29 cellular contexts compared by ENCODE assay signal in the genomic region with DNA sequence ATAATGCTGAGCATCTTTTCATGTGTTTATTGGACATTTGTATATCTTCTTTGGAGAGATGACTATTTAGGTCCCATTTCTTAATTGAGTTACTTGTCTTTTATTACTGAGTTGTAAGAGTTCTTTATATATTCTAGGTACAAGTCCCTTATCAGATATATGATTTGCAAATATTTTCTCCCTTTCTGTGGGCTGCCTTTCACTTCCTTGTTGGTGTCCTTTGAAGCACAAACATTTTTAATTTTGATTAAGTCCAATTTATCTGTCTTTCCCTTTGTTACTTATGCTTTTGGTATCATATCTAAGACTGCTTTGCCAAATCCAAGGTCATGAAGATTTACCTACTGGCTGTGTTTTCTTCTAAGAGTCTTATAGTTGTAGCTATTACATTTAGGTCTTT.
"Had no signal": no experiment of that assay in that cellular context is flagged by ENCODE, and none has a peak within 500 bp of the region (broad histone marks: within the 10 kb centered on the region; RNA-seq: fewer than 3 reads in every experiment).

No MANE protein-coding gene starts in this region.

- H3K27ac ChIP-seq: adrenal gland, breast epithelium, cardiac muscle cell, colonic mucosa, epithelial cell of prostate, esophagus squamous epithelium had no signal

- H3K4me3 Mint-ChIP-seq: activated CD4-positive, alpha-beta memory T cell treated with anti-CD3 and anti-CD28 coated beads, Interleukin-2, amount 10 ng/mL, durations not matched to agents 7 days and 5 days; activated CD4-positive, alpha-beta T cell treated with anti-CD3 and anti-CD28 coated beads, Interleukin-2, amount 10 ng/mL, durations not matched to agents 7 days and 5 days; activated naive CD4-positive, alpha-beta T cell treated with anti-CD3 and anti-CD28 coated beads, Interleukin-2, amount 10 ng/mL, durations not matched to agents 7 days and 5 days; activated naive CD8-positive, alpha-beta T cell treated with anti-CD3 and anti-CD28 coated beads, Interleukin-2, amount 50 U/mL, for 24 hours; activated T-cell treated with anti-CD3 and anti-CD28 coated beads, Interleukin-2, amount 50 U/mL, for 24 hours; activated T-cell treated with anti-CD3 and anti-CD28 coated beads, Interleukin-2, amount 50 U/mL, for 72 hours; brain had no signal

- H3K9me3 Mint-ChIP-seq: activated CD4-positive, alpha-beta memory T cell treated with anti-CD3 and anti-CD28 coated beads, Interleukin-2, amount 10 ng/mL, durations not matched to agents 7 days and 5 days; activated naive CD4-positive, alpha-beta T cell treated with anti-CD3 and anti-CD28 coated beads, Interleukin-2, amount 10 ng/mL, durations not matched to agents 7 days and 5 days; activated T-cell treated with anti-CD3 and anti-CD28 coated beads, Interleukin-2, amount 50 U/mL, for 24 hours; activated T-cell treated with anti-CD3 and anti-CD28 coated beads, Interleukin-2, amount 50 U/mL, for 72 hours had no signal

- H3K36me3 Mint-ChIP-seq: activated naive CD4-positive, alpha-beta T cell treated with anti-CD3 and anti-CD28 coated beads, Interleukin-2, amount 10 ng/mL, durations not matched to agents 7 days and 5 days; activated naive CD4-positive, alpha-beta T cell treated with anti-CD3 and anti-CD28 coated beads, Interleukin-2, amount 50 U/mL, for 72 hours; brain had no signal

- H3K9me3 ChIP-seq: adrenal gland, breast epithelium, colonic mucosa, esophagus squamous epithelium had no signal

- H3K4me1 ChIP-seq: adrenal gland, breast epithelium, colonic mucosa, esophagus squamous epithelium had no signal

- H3K36me3 ChIP-seq: adrenal gland, breast epithelium, cardiac muscle cell, colonic mucosa, esophagus squamous epithelium had no signal

- H3K27ac Mint-ChIP-seq: activated CD4-positive, alpha-beta memory T cell treated with anti-CD3 and anti-CD28 coated beads, Interleukin-2, amount 10 ng/mL, durations not matched to agents 7 days and 5 days; activated CD4-positive, alpha-beta T cell treated with anti-CD3 and anti-CD28 coated beads, Interleukin-2, amount 10 ng/mL, durations not matched to agents 7 days and 5 days; activated naive CD4-positive, alpha-beta T cell treated with anti-CD3 and anti-CD28 coated beads, Interleukin-2, amount 10 ng/mL, durations not matched to agents 7 days and 5 days; activated naive CD4-positive, alpha-beta T cell treated with anti-CD3 and anti-CD28 coated beads, Interleukin-2, amount 50 U/mL, for 72 hours; activated naive CD8-positive, alpha-beta T cell treated with anti-CD3 and anti-CD28 coated beads, Interleukin-2, amount 50 U/mL, for 24 hours; activated T-cell treated with anti-CD3 and anti-CD28 coated beads, Interleukin-2, amount 50 U/mL, for 24 hours; activated T-cell treated with anti-CD3 and anti-CD28 coated beads, Interleukin-2, amount 50 U/mL, for 72 hours; brain had no signal

- DNase-seq: activated CD4-positive, alpha-beta memory T cell treated with anti-CD3 and anti-CD28 coated beads, Interleukin-2, amount 10 ng/mL, durations not matched to agents 7 days and 5 days; activated CD4-positive, alpha-beta T cell treated with anti-CD3 and anti-CD28 coated beads for 1 hour; activated CD4-positive, alpha-beta T cell treated with anti-CD3 and anti-CD28 coated beads for 4 hours; activated CD4-positive, alpha-beta T cell treated with anti-CD3 and anti-CD28 coated beads, Interleukin-2, amount 10 ng/mL, durations not matched to agents 7 days and 5 days; activated CD4-positive, alpha-beta T cell treated with anti-CD3 and anti-CD28 coated beads, Interleukin-2, amount 50 U/mL, for 4 hours; activated CD8-positive, alpha-beta memory T cell treated with anti-CD3 and anti-CD28 coated beads, Interleukin-2, amount 50 U/mL, for 48 hours; activated gamma-delta T cell; activated naive CD4-positive, alpha-beta T cell; activated naive CD4-positive, alpha-beta T cell treated with anti-CD3 and anti-CD28 coated beads, Interleukin-2, amount 10 ng/mL, durations not matched to agents 7 days and 5 days; activated naive CD8-positive, alpha-beta T cell treated with anti-CD3 and anti-CD28 coated beads, Interleukin-2, amount 50 U/mL, for 24 hours; activated T-cell treated with anti-CD3 and anti-CD28 coated beads for 4 hours; activated T-cell treated with anti-CD3 and anti-CD28 coated beads, Interleukin-2, amount 50 U/mL, for 24 hours; activated T-cell treated with anti-CD3 and anti-CD28 coated beads, Interleukin-2, amount 50 U/mL, for 72 hours; adrenal gland; amygdala; aorta; central memory CD4-positive, alpha-beta T cell; cerebellar nuclear complex; colonic mucosa; effector CD8-positive, alpha-beta T cell; esophagus squamous epithelium; foreskin melanocyte; head of caudate nucleus; T-helper 2 cell had no signal

- H3K4me1 Mint-ChIP-seq: activated CD4-positive, alpha-beta memory T cell treated with anti-CD3 and anti-CD28 coated beads, Interleukin-2, amount 10 ng/mL, durations not matched to agents 7 days and 5 days; activated CD4-positive, alpha-beta T cell treated with anti-CD3 and anti-CD28 coated beads, Interleukin-2, amount 10 ng/mL, durations not matched to agents 7 days and 5 days; activated naive CD4-positive, alpha-beta T cell treated with anti-CD3 and anti-CD28 coated beads, Interleukin-2, amount 10 ng/mL, durations not matched to agents 7 days and 5 days; activated naive CD8-positive, alpha-beta T cell treated with anti-CD3 and anti-CD28 coated beads, Interleukin-2, amount 50 U/mL, for 24 hours; brain had no signal

- H3K27me3 ChIP-seq: adrenal gland, breast epithelium, cardiac muscle cell, colonic mucosa, esophagus squamous epithelium had no signal

- H3K4me3 ChIP-seq: adrenal gland, breast epithelium, cardiac muscle cell, colonic mucosa, esophagus squamous epithelium had no signal

- ATAC-seq: activated naive CD4-positive, alpha-beta T cell treated with anti-CD3 and anti-CD28 coated beads, Interleukin-2, amount 50 U/mL, for 72 hours; activated naive CD8-positive, alpha-beta T cell treated with anti-CD3 and anti-CD28 coated beads, Interleukin-2, amount 50 U/mL, for 24 hours; activated T-cell treated with anti-CD3 and anti-CD28 coated beads, Interleukin-2, amount 50 U/mL, for 72 hours had no signal
